8 cellular contexts compared by ENCODE assay signal in genomic region chr7:27160546-27161213, GRCh38. TPM values are rescaled to one million over a fixed set of nuclear protein-coding genes. Genes with fewer than 3 reads are reported as not detected.
A peak's percentile ranks its signal among the peaks of the same experiment; 100 is the strongest.
DNase-seq lines count a peak whose midpoint lies in the region; ATAC-seq and TF ChIP-seq lines count a peak whose summit lies in the region.

No MANE protein-coding gene starts in this region.

- intact Hi-C loops in spleen (cut with DNase I; ENCODE audit: low total_unique reads): loop anchor here (5.0 to 10.0 kb wide), 3 partner anchors 478 to 1296 kb away; no protein-coding TSS in a partner anchor

- H3K36me3 ChIP-seq in WERI-Rb-1 (no peaks in the 10 kb centered on the region), spleen (no peaks in the 10 kb centered on the region)

- H3K4me1 ChIP-seq in spleen: peaks cover 16 to 96% (median 63%) of the 10 kb centered on the region in 6 donors

- WGBS in spleen, 5 donors: 1 to 4% (median 2%) methylated on average over 35 to 54 of the region's 54 CpGs

- TF ChIP-seq CTCF in WERI-Rb-1 (IDR thresholded peaks at IDR 0.05; ENCODE audit: low read depth, low read length) (peak; percentile 93), spleen (IDR thresholded peaks at IDR 0.05 in 8 of 11, conservative IDR thresholded peaks at IDR 0.05 in 3 of 11) (peak; percentile 95 to 100 (median 99))

- DNase-seq in GDM1 (lab: John Stamatoyannopoulos, UW): peak; percentile 83
- peak; percentile 94 for DNase-seq in NCI-H2107 (lab: John Stamatoyannopoulos, UW)
- DNase-seq in WERI-Rb-1: peak; percentile 86
- DNase-seq in T47D (ENCODE audit: low read depth in 1 of 2, low spot score in 1 of 2): peak; percentile 87 to 98
- peak; percentile 80 for DNase-seq in inferior parietal cortex (ENCODE audit: extremely low spot score)
- peak; percentile 96 for DNase-seq in spleen

- peaks cover 24% of the 10 kb centered on the region for H3K9me3 ChIP-seq in WERI-Rb-1 (ENCODE audit: severe bottlenecking)
- H3K9me3 ChIP-seq in spleen: peaks cover 0 to 12% (median 0%) of the 10 kb centered on the region in 8 donors

- TF ChIP-seq POLR2A in spleen (IDR thresholded peaks at IDR 0.05): no peak

- H3K27me3 ChIP-seq in WERI-Rb-1 (ENCODE audit: insufficient read depth, low read depth, severe bottlenecking) (peaks cover 40% of the 10 kb centered on the region), spleen (replicated peaks in 1 of 7) (peaks cover 8 to 100% (median 93%) of the 10 kb centered on the region in 7 donors)

- H3K27ac ChIP-seq in WERI-Rb-1 (peak overlapping the region; percentile 72), spleen (peak overlapping the region in 7 of 8 donors; percentile 5 to 65 (median 49))

- ATAC-seq in HG02642 (IDR thresholded peaks at IDR 0.05; ENCODE audit: poor library complexity, unreplicated experiment) (peak; percentile 59), GM21381 (IDR thresholded peaks at IDR 0.05; ENCODE audit: unreplicated experiment) (no peak)

- in situ Hi-C loops in T47D (cut with HindIII; ENCODE audit: low pct_unique_long_range_greater_than_20kb, low sequenced_read_pairs): no loop called here

- H3K4me3 ChIP-seq in WERI-Rb-1 (ENCODE audit: low read depth, low read length): peak overlapping the region; percentile 47
- peak overlapping the region; percentile 54 to 87 (median 61) for H3K4me3 ChIP-seq in spleen

RNA-seq across cellular contexts. Expression of gene HOXA7, which starts 4.2 kb away (rescaled TPM):
- total RNA-seq in spleen: 1 to 10 TPM; 1.0 to 8.0 (median 2.6) TPM
- polyA plus RNA-seq in spleen: 1 to 10 TPM in 1 of 3 donors, under 1 TPM in 2; 0.55 to 1.4 (median 0.80) TPM

RNA-seq across cellular contexts. Expression of gene HOXA9, which starts 4.7 kb away (rescaled TPM):
- 1 to 10 TPM in 5 of 7 donors, under 1 TPM in 2; 0.51 to 3.0 (median 1.2) TPM for total RNA-seq in spleen
- under 1 TPM; 0.46 to 0.54 (median 0.48) TPM for polyA plus RNA-seq in spleen

RNA-seq across cellular contexts. Expression of gene HOXA3, which starts 8.3 kb away (rescaled TPM):
- 1 to 10 TPM in 5 of 7 donors, under 1 TPM in 2; 0.51 to 6.1 (median 2.2) TPM for total RNA-seq in spleen
- 1 to 10 TPM in 1 of 3 donors, under 1 TPM in 2; 0.57 to 1.4 (median 0.62) TPM for polyA plus RNA-seq in spleen

RNA-seq across cellular contexts. Expression of gene HOXA6, which starts 13.1 kb away (rescaled TPM):
- total RNA-seq in spleen: 1 to 10 TPM in 5 of 7 donors, under 1 TPM in 2; 0.38 to 2.0 (median 1.4) TPM
- under 1 TPM in 1 of 3 donors, not detected in 2; 0.26 TPM for polyA plus RNA-seq in spleen

RNA-seq across cellular contexts. Expression of gene HOXA10, which starts 13.4 kb away (rescaled TPM):
- total RNA-seq in spleen: under 1 TPM in 3 of 7 donors, not detected in 4; 0.13 to 0.72 (median 0.56) TPM
- under 1 TPM; 0.05 to 0.22 (median 0.19) TPM for polyA plus RNA-seq in spleen
